ENCODE assay signal across 1 cellular context in genomic region chr15:67024322-67024997, GRCh38.
TF ChIP-seq lines count a peak whose summit lies in the region.

No MANE protein-coding gene starts in this region.

TF ChIP-seq in HEK293, 187 proteins besides CTCF, POLR2A, EP300 and RAD21 (continued from another document and continues in another):
- TF ChIP-seq ZNF518A (tag by site-specific recombination; conservative IDR thresholded peaks at IDR 0.05; ENCODE audit: low read depth) (peak; percentile 52; the same call in 1 of the 2 replicates), KLF9 (tag by site-specific recombination; IDR thresholded peaks at IDR 0.05; ENCODE audit: low read depth) (no peak), INSM2 (tag by site-specific recombination; IDR thresholded peaks at IDR 0.05) (peak; percentile 67; the same call in 1 of the 2 replicates), OSR2 (tag by site-specific recombination; IDR thresholded peaks at IDR 0.05) (peak; percentile 84), ZNF10 (tag by site-specific recombination; IDR thresholded peaks at IDR 0.05) (0 out of 2 replicates have a peak, but pooled peaks have one; percentile 22), PRDM6 (tag by site-specific recombination; IDR thresholded peaks at IDR 0.05) (peak; percentile 81), PRDM10 (tag by site-specific recombination; IDR thresholded peaks at IDR 0.05) (peak; percentile 96), PATZ1 (tag by site-specific recombination; IDR thresholded peaks at IDR 0.05) (peak; percentile 64), ZNF24 (tag by site-specific recombination; IDR thresholded peaks at IDR 0.05) (peak; percentile 70; the same call in 1 of the 2 replicates), ZNF677 (tag by site-specific recombination; IDR thresholded peaks at IDR 0.05) (no peak), ZNF366 (tag by site-specific recombination; conservative IDR thresholded peaks at IDR 0.05) (peak; percentile 88), KLF8 (tag by site-specific recombination; IDR thresholded peaks at IDR 0.05) (0 out of 2 replicates have a peak, but pooled peaks have one; percentile 54), ZNF664 (tag by site-specific recombination; IDR thresholded peaks at IDR 0.05) (0 out of 2 replicates have a peak, but pooled peaks have one; percentile 43), SP3 (tag by site-specific recombination; IDR thresholded peaks at IDR 0.05) (0 out of 2 replicates have a peak, but pooled peaks have one; percentile 16), ZEB2 (tag by site-specific recombination; IDR thresholded peaks at IDR 0.05) (peak; percentile 91), TRIM28 (IDR thresholded peaks at IDR 0.05; ENCODE audit: borderline replicate concordance, low read length) (peak; percentile 77; the same call in 1 of the 2 replicates), ZNF473 (tag by site-specific recombination; IDR thresholded peaks at IDR 0.05) (no peak), ZNF660 (tag by site-specific recombination; IDR thresholded peaks at IDR 0.05) (peak; percentile 89; the same call in 1 of the 2 replicates), ZNF639 (tag by site-specific recombination; IDR thresholded peaks at IDR 0.05) (peak; percentile 78; the same call in 1 of the 2 replicates), IKZF3 (tag by site-specific recombination; IDR thresholded peaks at IDR 0.05) (peak; percentile 68; the same call in 1 of the 2 replicates), ZNF449 (tag by site-specific recombination; IDR thresholded peaks at IDR 0.05) (peak; percentile 87), ZFHX2 (tag by site-specific recombination; conservative IDR thresholded peaks at IDR 0.05) (peak; percentile 75), ZNF629 (tag by site-specific recombination; IDR thresholded peaks at IDR 0.05) (peak; percentile 86), ZFP37 (tag by site-specific recombination; IDR thresholded peaks at IDR 0.05) (peak; percentile 61; the same call in 1 of the 2 replicates), ZNF777 (tag by site-specific recombination; IDR thresholded peaks at IDR 0.05; ENCODE audit: borderline replicate concordance) (no peak), ATF2 (tag by site-specific recombination; IDR thresholded peaks at IDR 0.05; ENCODE audit: low read depth) (peak; percentile 52; the same call in 1 of the 2 replicates), BCL11A (tag by site-specific recombination; IDR thresholded peaks at IDR 0.05; ENCODE audit: low read depth) (peak; percentile 81; the same call in 1 of the 2 replicates), ZNF175 (tag by site-specific recombination; IDR thresholded peaks at IDR 0.05) (no peak), ZNF549 (tag by site-specific recombination; IDR thresholded peaks at IDR 0.05) (no peak), ZBTB20 (tag by site-specific recombination; IDR thresholded peaks at IDR 0.05) (0 out of 2 replicates have a peak, but pooled peaks have one; percentile 44), SP7 (tag by site-specific recombination; IDR thresholded peaks at IDR 0.05) (peak; percentile 86), ZNF658 (tag by site-specific recombination; IDR thresholded peaks at IDR 0.05) (no peak), ZSCAN4 (tag by site-specific recombination; IDR thresholded peaks at IDR 0.05) (peak; percentile 33; the same call in 1 of the 2 replicates), ZNF394 (tag by site-specific recombination; IDR thresholded peaks at IDR 0.05; ENCODE audit: borderline replicate concordance) (no peak), EGR2 (tag by site-specific recombination; IDR thresholded peaks at IDR 0.05; ENCODE audit: low read depth) (peak; percentile 58)
